In genomic region chr1:173871091-173871490, GRCh38 we compare ENCODE assay signal across 11 cellular contexts. TPM values are rescaled to one million over a fixed set of nuclear protein-coding genes. Genes with fewer than 3 reads are reported as not detected.
DNase-seq lines count a peak whose midpoint lies in the region; ATAC-seq and TF ChIP-seq lines count a peak whose summit lies in the region.
"Had no signal": no experiment of that assay in that cellular context is flagged by ENCODE, and none has a peak within 500 bp of the region (broad histone marks: within the 10 kb centered on the region; RNA-seq: fewer than 3 reads in every experiment).

No MANE protein-coding gene starts in this region.

- intact Hi-C loops in activated CD4-positive, alpha-beta T cell treated with anti-CD3 and anti-CD28 coated beads for 36 hours (cut with DNase I, micrococcal nuclease): loop anchor here (2.0 to 10.0 kb wide), 2 partner anchors 344 to 346 kb away; no protein-coding TSS in a partner anchor
- intact Hi-C loops in activated CD4-positive, alpha-beta memory T cell treated with anti-CD3 and anti-CD28 coated beads for 36 hours (cut with micrococcal nuclease): loop anchor here (5.0 kb wide), 1 partner anchor 81 kb away; no protein-coding TSS in a partner anchor

- no peaks in the 10 kb centered on the region for H3K27me3 Mint-ChIP-seq in activated CD4-positive, alpha-beta T cell treated with anti-CD3 and anti-CD28 coated beads for 36 hours
- H3K27me3 Mint-ChIP-seq in activated CD4-positive, alpha-beta memory T cell treated with anti-CD3 and anti-CD28 coated beads for 36 hours: peaks cover 3% of the 10 kb centered on the region
- peaks cover 8% of the 10 kb centered on the region for H3K27me3 Mint-ChIP-seq in neural crest cell (ENCODE audit: low read depth)

- DNase-seq in activated CD4-positive, alpha-beta T cell treated with anti-CD3 and anti-CD28 coated beads for 36 hours: no peak
- DNase-seq in activated CD4-positive, alpha-beta T cell treated with anti-CD3 and anti-CD28 coated beads for 4 hours: no peak
- DNase-seq in activated CD4-positive, alpha-beta memory T cell treated with anti-CD3 and anti-CD28 coated beads for 36 hours: no peak
- DNase-seq in neural crest cell (ENCODE audit: low read depth, low spot score): no peak
- no peak for DNase-seq in amygdala (lab: John Stamatoyannopoulos, UW)
- DNase-seq: colonic mucosa, DMS 273 treated with DMSO at 0.1 percent for 48 hours, NCI-H1105, NCI-H510A treated with DMSO at 0.1 percent for 48 hours, testis had no signal

- H3K9me3 Mint-ChIP-seq in activated CD4-positive, alpha-beta T cell treated with anti-CD3 and anti-CD28 coated beads for 36 hours (ENCODE audit: low read depth): no peaks in the 10 kb centered on the region
- no peaks in the 10 kb centered on the region for H3K9me3 Mint-ChIP-seq in activated CD4-positive, alpha-beta memory T cell treated with anti-CD3 and anti-CD28 coated beads for 36 hours
- no peaks in the 10 kb centered on the region for H3K9me3 Mint-ChIP-seq in neural crest cell

- CTCF ChIA-PET in activated CD4-positive, alpha-beta T cell treated with anti-CD3 and anti-CD28 coated beads for 36 hours (lab: Charles Lee): no interaction called here
- CTCF ChIA-PET in activated CD4-positive, alpha-beta memory T cell treated with anti-CD3 and anti-CD28 coated beads for 36 hours (lab: Charles Lee): interaction anchor here (1.6 kb wide), 1 partner anchor 392 kb away, joined by 3 read pairs; no protein-coding TSS in a partner anchor

- H3K4me3 Mint-ChIP-seq in activated CD4-positive, alpha-beta T cell treated with anti-CD3 and anti-CD28 coated beads for 36 hours: peak overlapping the region; percentile 91
- peak overlapping the region; percentile 52 for H3K4me3 Mint-ChIP-seq in activated CD4-positive, alpha-beta memory T cell treated with anti-CD3 and anti-CD28 coated beads for 36 hours
- H3K4me3 Mint-ChIP-seq in neural crest cell: peak overlapping the region; percentile 100

- H3K27ac Mint-ChIP-seq in activated CD4-positive, alpha-beta T cell treated with anti-CD3 and anti-CD28 coated beads for 36 hours: peak overlapping the region; percentile 86
- H3K27ac Mint-ChIP-seq in activated CD4-positive, alpha-beta memory T cell treated with anti-CD3 and anti-CD28 coated beads for 36 hours: peak overlapping the region; percentile 98
- no peak overlapping the region for H3K27ac Mint-ChIP-seq in neural crest cell (ENCODE audit: unreplicated experiment)

- H3K36me3 Mint-ChIP-seq in activated CD4-positive, alpha-beta T cell treated with anti-CD3 and anti-CD28 coated beads for 36 hours (ENCODE audit: low read depth): peaks cover 47% of the 10 kb centered on the region
- peaks cover 35% of the 10 kb centered on the region for H3K36me3 Mint-ChIP-seq in activated CD4-positive, alpha-beta memory T cell treated with anti-CD3 and anti-CD28 coated beads for 36 hours
- peaks cover 36% of the 10 kb centered on the region for H3K36me3 Mint-ChIP-seq in neural crest cell (ENCODE audit: low read depth)

- peaks cover 41% of the 10 kb centered on the region for H3K4me1 Mint-ChIP-seq in activated CD4-positive, alpha-beta T cell treated with anti-CD3 and anti-CD28 coated beads for 36 hours
- peaks cover 47% of the 10 kb centered on the region for H3K4me1 Mint-ChIP-seq in activated CD4-positive, alpha-beta memory T cell treated with anti-CD3 and anti-CD28 coated beads for 36 hours (ENCODE audit: low read depth)
- H3K4me1 Mint-ChIP-seq in neural crest cell: peaks cover 40% of the 10 kb centered on the region

- no peak for TF ChIP-seq CTCF in neural crest cell (conservative IDR thresholded peaks at IDR 0.05)

- POLR2A ChIA-PET in activated CD4-positive, alpha-beta T cell treated with anti-CD3 and anti-CD28 coated beads for 36 hours (lab: Charles Lee): no interaction called here
- POLR2A ChIA-PET in activated CD4-positive, alpha-beta memory T cell treated with anti-CD3 and anti-CD28 coated beads for 36 hours (lab: Charles Lee): interaction anchor here (1.2 kb wide), 1 partner anchor 151 kb away, joined by 3 read pairs; no protein-coding TSS in a partner anchor

- ATAC-seq in activated CD4-positive, alpha-beta T cell treated with anti-CD3 and anti-CD28 coated beads for 36 hours: no peak
- ATAC-seq in GM18520 (IDR thresholded peaks at IDR 0.05; ENCODE audit: unreplicated experiment): no peak

RNA-seq across cellular contexts. Expression of gene ZBTB37, which starts 2.9 kb away (rescaled TPM):
- 1 to 10 TPM; 7.7 to 7.9 TPM for total RNA-seq in activated CD4-positive, alpha-beta T cell treated with anti-CD3 and anti-CD28 coated beads for 36 hours
- total RNA-seq in activated CD4-positive, alpha-beta memory T cell treated with anti-CD3 and anti-CD28 coated beads for 36 hours: 1 to 10 TPM; 8.2 to 8.3 TPM
- 15.7 and 18.3 TPM in 2 replicates for total RNA-seq in neural crest cell

RNA-seq across cellular contexts. Expression of gene GAS5, which starts 3.3 kb away (rescaled TPM):
- 1,000 to 10,000 TPM in 1 of 2 experiments, 100 to 1,000 TPM in 1; 878 to 1,203 TPM for total RNA-seq in activated CD4-positive, alpha-beta T cell treated with anti-CD3 and anti-CD28 coated beads for 36 hours
- total RNA-seq in activated CD4-positive, alpha-beta memory T cell treated with anti-CD3 and anti-CD28 coated beads for 36 hours: 100 to 1,000 TPM; 913 to 929 TPM
- 479 and 498 TPM in 2 replicates for total RNA-seq in neural crest cell

RNA-seq across cellular contexts. Expression of gene SERPINC1, which starts 46.0 kb away (rescaled TPM):
- total RNA-seq in activated CD4-positive, alpha-beta T cell treated with anti-CD3 and anti-CD28 coated beads for 36 hours: under 1 TPM in 1 of 2 experiments, not detected in 1; 0.25 TPM
- not detected for total RNA-seq in activated CD4-positive, alpha-beta memory T cell treated with anti-CD3 and anti-CD28 coated beads for 36 hours
- total RNA-seq in neural crest cell: 0.18 TPM in 1 of 2 replicates, not detected in the other

RNA-seq across cellular contexts. Expression of gene CENPL, which starts 46.4 kb away (rescaled TPM):
- 10 to 100 TPM; 26.1 to 27.2 TPM for total RNA-seq in activated CD4-positive, alpha-beta T cell treated with anti-CD3 and anti-CD28 coated beads for 36 hours
- 10 to 100 TPM; 24.5 to 26.3 TPM for total RNA-seq in activated CD4-positive, alpha-beta memory T cell treated with anti-CD3 and anti-CD28 coated beads for 36 hours
- total RNA-seq in neural crest cell: 24.3 and 24.8 TPM in 2 replicates

RNA-seq across cellular contexts. Expression of gene DARS2, which starts 46.6 kb away (rescaled TPM):
- total RNA-seq in activated CD4-positive, alpha-beta T cell treated with anti-CD3 and anti-CD28 coated beads for 36 hours: 10 to 100 TPM; 57.2 to 62.0 TPM
- total RNA-seq in activated CD4-positive, alpha-beta memory T cell treated with anti-CD3 and anti-CD28 coated beads for 36 hours: 10 to 100 TPM; 43.1 to 43.6 TPM
- 33.8 and 34.0 TPM in 2 replicates for total RNA-seq in neural crest cell
